In genomic region chr1:7298749-7299151, GRCh38 we compare ENCODE assay signal across 14 cellular contexts.
DNase-seq lines count a peak whose midpoint lies in the region; ATAC-seq, FAIRE-seq and TF ChIP-seq lines count a peak whose summit lies in the region.
"Had no signal": no experiment of that assay in that cellular context is flagged by ENCODE, and none has a peak within 500 bp of the region (broad histone marks: within the 10 kb centered on the region; RNA-seq: fewer than 3 reads in every experiment).

No MANE protein-coding gene starts in this region.

- no peaks in the 10 kb centered on the region for H3K27me3 ChIP-seq in HUES48 (ENCODE audit: control insufficient read depth, insufficient read depth, low read length)
- peaks cover 4% of the 10 kb centered on the region for H3K27me3 ChIP-seq in bronchial epithelial cell (ENCODE audit: control insufficient read depth, insufficient read depth, low read length)
- H3K27me3 ChIP-seq: right lobe of liver had no signal

- in situ Hi-C loops in KBM-7 (cut with MboI; ENCODE audit: low pct_unique_long_range_greater_than_20kb, low sequenced_read_pairs), result no loop called here

- H3K4me1 ChIP-seq in HUES48 (ENCODE audit: control insufficient read depth, insufficient read depth, low read length), result peaks cover 42% of the 10 kb centered on the region
- H3K4me1 ChIP-seq: right lobe of liver had no signal

- H3K36me3 ChIP-seq in HUES48 (ENCODE audit: control insufficient read depth, insufficient read depth, low read length) (no peaks in the 10 kb centered on the region), bronchial epithelial cell (ENCODE audit: control insufficient read depth, insufficient read depth, low read length) (no peaks in the 10 kb centered on the region)
- H3K36me3 ChIP-seq: right lobe of liver had no signal

- peak; percentile 43 for FAIRE-seq in bronchial epithelial cell (lab: Jason Lieb, UNC)

- peak overlapping the region; percentile 6; the same call in 1 of the 2 replicates for H3K9ac ChIP-seq in HUES48 (ENCODE audit: low read depth, low read length)

- DNase-seq in A172 (ENCODE audit: low spot score), result peak; percentile 24
- DNase-seq in bronchial epithelial cell (ENCODE audit: low read depth), result peak; percentile 34
- DNase-seq in kidney tubule cell (ENCODE audit: low spot score), result peak; percentile 68
- DNase-seq in NCI-H524 treated with DMSO at 0.1 percent for 48 hours (lab: John Stamatoyannopoulos, UW), result no peak
- DNase-seq in stimulated activated CD4-positive, alpha-beta T cell treated with anti-CD3 and anti-CD28 coated beads, Interleukin-4, amount 100 ng/mL, for 24 hours, result no peak
- DNase-seq in KBM-7, result no peak
- DNase-seq: NCI-H1436 treated with DMSO at 0.1 percent for 48 hours, OCI-M1 had no signal

- peak overlapping the region; percentile 92 for H3K27ac ChIP-seq in HUES48 (ENCODE audit: low read depth, low read length)
- H3K27ac ChIP-seq: HL-60, right lobe of liver had no signal

- no peak for ATAC-seq in GM19328 (IDR thresholded peaks at IDR 0.05; ENCODE audit: unreplicated experiment)
- ATAC-seq: activated CD4-positive, CD25-positive, alpha-beta regulatory T cell treated with anti-CD3 and anti-CD28 coated beads, Interleukin-2, amount 50 U/mL, for 24 hours; activated naive CD4-positive, alpha-beta T cell treated with anti-CD3 and anti-CD28 coated beads, Interleukin-2, amount 50 U/mL, for 72 hours had no signal

- H3K9me3 ChIP-seq in HUES48 (ENCODE audit: control insufficient read depth, insufficient read depth, low read length), result no peaks in the 10 kb centered on the region
- H3K9me3 ChIP-seq: right lobe of liver had no signal

- no peak overlapping the region; the same call in 1 of the 2 replicates for H3K4me3 ChIP-seq in HUES48 (ENCODE audit: low read depth, low read length)
- H3K4me3 ChIP-seq in bronchial epithelial cell (ENCODE audit: low read depth, low read length), result no peak overlapping the region
- H3K4me3 ChIP-seq: right lobe of liver had no signal

- TF ChIP-seq CTCF in bronchial epithelial cell (IDR thresholded peaks at IDR 0.05; ENCODE audit: insufficient read depth, low read length, severe bottlenecking), result no peak

Comparison
In these comparisons a context has a peak if more than half of its experiments do, and no peak if none do; other contexts are left out.
1. DNase-seq: peak in A172 (single experiment), bronchial epithelial cell (single experiment) and kidney tubule cell (single experiment); none in NCI-H524 treated with DMSO at 0.1 percent for 48 hours (single experiment), stimulated activated CD4-positive, alpha-beta T cell treated with anti-CD3 and anti-CD28 coated beads, Interleukin-4, amount 100 ng/mL, for 24 hours (single experiment) and KBM-7 (single experiment).